ENCODE assay signal across 16 cellular contexts in the genomic region with DNA sequence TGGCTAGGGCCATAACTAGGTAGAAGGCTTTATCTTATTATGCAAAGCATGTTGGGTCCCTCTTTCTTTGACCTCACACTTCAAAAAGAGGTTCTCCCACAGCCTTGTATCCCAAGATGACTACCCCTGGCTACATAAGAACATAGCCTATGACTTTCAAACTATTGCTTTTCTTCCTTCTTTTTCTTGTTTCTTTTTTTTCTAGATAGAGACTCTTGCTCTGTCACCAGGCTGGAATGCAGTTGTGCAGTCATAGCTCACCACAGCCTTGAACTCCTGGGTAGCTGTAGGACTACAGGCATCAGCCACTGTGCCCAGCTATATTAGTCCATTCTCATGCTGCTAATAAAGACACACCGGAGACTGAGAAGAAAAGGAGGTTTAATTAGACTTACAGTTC. TPM values are rescaled to one million over a fixed set of nuclear protein-coding genes. Genes with fewer than 3 reads are reported as not detected.
DNase-seq lines count a peak whose midpoint lies in the region; ATAC-seq, FAIRE-seq and TF ChIP-seq lines count a peak whose summit lies in the region.
"Had no signal": no experiment of that assay in that cellular context is flagged by ENCODE, and none has a peak within 500 bp of the region (broad histone marks: within the 10 kb centered on the region; RNA-seq: fewer than 3 reads in every experiment).

No MANE protein-coding gene starts in this region.

- H3K9me1 ChIP-seq in keratinocyte (ENCODE audit: control insufficient read depth, extremely low read depth, insufficient read depth, low read length) = no peaks in the 10 kb centered on the region

- intact Hi-C loops in mammary epithelial cell (cut with micrococcal nuclease) (no loop called here), ascending aorta (cut with DNase I) (no loop called here)

- H3K9ac ChIP-seq in mammary epithelial cell (ENCODE audit: insufficient read depth, low read length) (no peak overlapping the region), keratinocyte (ENCODE audit: control insufficient read depth, extremely low read depth, insufficient read depth, low read length) (no peak overlapping the region)

- no peaks in the 10 kb centered on the region for H3K27me3 ChIP-seq in AG04450 (ENCODE audit: control insufficient read depth, insufficient read depth, low read length)
- no peaks in the 10 kb centered on the region for H3K27me3 ChIP-seq in mammary epithelial cell (ENCODE audit: insufficient read depth, low read length)
- no peaks in the 10 kb centered on the region for H3K27me3 ChIP-seq in keratinocyte (ENCODE audit: control insufficient read depth, extremely low read depth, insufficient read depth, low read length)
- H3K27me3 ChIP-seq in ascending aorta = no peaks in the 10 kb centered on the region
- H3K27me3 ChIP-seq: sigmoid colon, stomach had no signal

- peaks cover 3% of the 10 kb centered on the region for H3K4me1 ChIP-seq in mammary epithelial cell (ENCODE audit: insufficient read depth, low read length)
- peaks cover 4% of the 10 kb centered on the region for H3K4me1 ChIP-seq in keratinocyte (ENCODE audit: control insufficient read depth, extremely low read depth, insufficient read depth, low read length)
- H3K4me1 ChIP-seq in ascending aorta = no peaks in the 10 kb centered on the region
- H3K4me1 ChIP-seq: lower lobe of right lung, sigmoid colon, stomach had no signal

- no peaks in the 10 kb centered on the region for H3K9me3 ChIP-seq in AG04450 (ENCODE audit: control insufficient read depth, insufficient read depth, low read length)
- no peaks in the 10 kb centered on the region for H3K9me3 ChIP-seq in mammary epithelial cell (replicated peaks; ENCODE audit: insufficient read depth, low read length)
- no peaks in the 10 kb centered on the region for H3K9me3 ChIP-seq in keratinocyte (ENCODE audit: control insufficient read depth, low read depth, low read length)
- peaks cover 0 to 4% of the 10 kb centered on the region in 2 donors for H3K9me3 ChIP-seq in ascending aorta
- H3K9me3 ChIP-seq: sigmoid colon had no signal

- H4K20me1 ChIP-seq in mammary epithelial cell (ENCODE audit: insufficient read depth, low read length) (no peaks in the 10 kb centered on the region), keratinocyte (ENCODE audit: control insufficient read depth, extremely low read depth, insufficient read depth, low read length) (no peaks in the 10 kb centered on the region)

- H3K4me3 ChIP-seq in AG04450 (ENCODE audit: low read depth, low read length) (no peak overlapping the region), mammary epithelial cell (replicated peaks in 1 of 3; ENCODE audit: insufficient read depth in 1 of 3, low read depth in 2 of 3, low read length in 3 of 3) (no peak overlapping the region), keratinocyte (ENCODE audit: control insufficient read depth in 2 of 3, extremely low read depth in 1 of 3, insufficient read depth in 2 of 3, low read depth in 1 of 3, low read length in 3 of 3) (no peak overlapping the region), ascending aorta (no peak overlapping the region)
- H3K4me3 ChIP-seq: lower lobe of right lung, sigmoid colon, SK-N-MC, stomach had no signal

- H2AFZ ChIP-seq in mammary epithelial cell (ENCODE audit: low read depth, low read length) (no peak overlapping the region), keratinocyte (ENCODE audit: control insufficient read depth, low read length) (no peak overlapping the region)

- H3K36me3 ChIP-seq in mammary epithelial cell (ENCODE audit: insufficient read depth, low read length) (no peaks in the 10 kb centered on the region), keratinocyte (ENCODE audit: control insufficient read depth in 2 of 2, extremely low read depth in 1 of 2, insufficient read depth in 2 of 2, low read length in 2 of 2) (no peaks in the 10 kb centered on the region), ascending aorta (no peaks in the 10 kb centered on the region)
- H3K36me3 ChIP-seq: lower lobe of right lung, sigmoid colon, stomach had no signal

- FAIRE-seq in keratinocyte (lab: Jason Lieb, UNC) = peak; percentile 64
- FAIRE-seq: endothelial cell of umbilical vein had no signal

- dilution Hi-C loops in mammary epithelial cell (cut with HindIII; ENCODE audit: low sequenced_read_pairs) = no loop called here
- dilution Hi-C loops in keratinocyte (cut with MboI; ENCODE audit: extremely low pct_ligation_motif_present, low sequenced_read_pairs) = no loop called here

- no peak overlapping the region for H3K27ac ChIP-seq in AG04450 (ENCODE audit: low read depth, low read length)
- H3K27ac ChIP-seq in mammary epithelial cell (ENCODE audit: insufficient read depth, low read depth, low read length) = no peak overlapping the region
- no peak overlapping the region for H3K27ac ChIP-seq in keratinocyte (ENCODE audit: control insufficient read depth, insufficient read depth, low read length)
- H3K27ac ChIP-seq in ascending aorta = no peak overlapping the region
- H3K27ac ChIP-seq: lower lobe of right lung, sigmoid colon, SK-N-MC, stomach had no signal

- POLR2A ChIA-PET in AG04450 (lab: Yijun Ruan, JAX) = interaction anchor here (0.9 kb wide), 1 partner anchor 10 kb away, joined by 4 read pairs; no protein-coding TSS in a partner anchor

- no peaks in the 10 kb centered on the region for H3K79me2 ChIP-seq in mammary epithelial cell (ENCODE audit: insufficient read depth, low read length)
- H3K79me2 ChIP-seq in keratinocyte (ENCODE audit: control insufficient read depth, insufficient read depth, low read length) = no peaks in the 10 kb centered on the region

- H3K4me2 ChIP-seq in mammary epithelial cell (ENCODE audit: insufficient read depth, low read depth, low read length) (no peak overlapping the region), keratinocyte (ENCODE audit: control insufficient read depth, extremely low read depth, insufficient read depth, low read depth, low read length) (no peak overlapping the region)

- peak; percentile 75 for DNase-seq in AG04450 (ENCODE audit: low read depth, low spot score)
- peak; percentile 92 for DNase-seq in HT1080 (ENCODE audit: low read depth)
- peak; percentile 78 for DNase-seq in mammary epithelial cell
- peak; percentile 9 for DNase-seq in keratinocyte (ENCODE audit: low read depth, low spot score)
- no peak for DNase-seq in activated CD4-positive, alpha-beta T cell treated with anti-CD3 and anti-CD28 coated beads for 48 hours
- no peak for DNase-seq in ascending aorta (ENCODE audit: low spot score in 2 of 2)
- DNase-seq: central memory CD4-positive, alpha-beta T cell; lower lobe of right lung; NCI-H1417; NCI-H446; sigmoid colon; stomach had no signal

- BruUV-seq in mammary epithelial cell (replicated peaks; lab: Mats Ljungman, UMichigan) = no TSS peak

- no peak for TF ChIP-seq CTCF in AG04450 (IDR thresholded peaks at IDR 0.05; ENCODE audit: low read depth, low read length)
- no peak for TF ChIP-seq CTCF in mammary epithelial cell (conservative IDR thresholded peaks at IDR 0.05 in 1 of 2, IDR thresholded peaks at IDR 0.05 in 1 of 2; ENCODE audit: extremely low read depth in 1 of 2, insufficient read depth in 1 of 2, low read depth in 1 of 2, low read length in 2 of 2)
- TF ChIP-seq CTCF in keratinocyte (optimal IDR thresholded peaks at IDR 0.05 in 1 of 3, IDR thresholded peaks at IDR 0.05 in 1 of 3, conservative IDR thresholded peaks at IDR 0.05 in 1 of 3; ENCODE audit: extremely low read depth in 1 of 3, insufficient read depth in 2 of 3, low read length in 3 of 3) = no peak
- no peak for TF ChIP-seq CTCF in ascending aorta (IDR thresholded peaks at IDR 0.05)

- CTCF ChIA-PET in AG04450 (lab: Charles Lee) (no interaction called here), mammary epithelial cell (lab: Charles Lee; ENCODE audit: low non-redundant PET) (no interaction called here)

- in situ Hi-C loops in mammary epithelial cell (cut with MboI; ENCODE audit: low sequenced_read_pairs in 2 of 2) = no loop called here

- WGBS in mammary epithelial cell (ENCODE audit: low coverage, missing lambda C conversion rate) = 100% methylated on average over 1 of the region's 1 CpG

- ATAC-seq in HG03378 (IDR thresholded peaks at IDR 0.05; ENCODE audit: unreplicated experiment) = no peak
- ATAC-seq in HG02981 (IDR thresholded peaks at IDR 0.05; ENCODE audit: unreplicated experiment) = no peak
- ATAC-seq: lower lobe of right lung had no signal

RNA-seq across cellular contexts. Expression of gene DIPK2A, which starts 47.2 kb away (rescaled TPM):
- polyA plus RNA-seq in AG04450 (2011; rRNA removed) (8.9 and 13.1 TPM in 2 replicates), mammary epithelial cell (9.9 TPM), keratinocyte (5.1 to 7.8 TPM (median 6.7 TPM) in 3 replicates)
- polyA minus RNA-seq in AG04450 (2011; rRNA and poly(A)+ RNA removed) = 10.2 and 16.2 TPM in 2 replicates
- total RNA-seq in HT1080 (2014; rRNA removed; shearing (Covaris generic)) = 53.9 and 84.0 TPM in 2 replicates
- polyA plus RNA-seq in HT1080 (2015; cell fraction: cytosol; rRNA removed) = 18.7 and 21.0 TPM in 2 replicates
- polyA plus RNA-seq in HT1080 (2015; cell fraction: nucleus; rRNA removed) = 25.1 and 26.0 TPM in 2 replicates
- total RNA-seq in mammary epithelial cell (10 to 100 TPM; 14.1 to 52.0 TPM), ascending aorta (318 TPM)
- polyA minus RNA-seq in mammary epithelial cell (21.4 TPM), keratinocyte (5.2 to 13.6 TPM (median 8.7 TPM) in 3 replicates)
- 8.6 TPM for polyA plus RNA-seq in keratinocyte (2011; ENCODE audit: low read depth)
- polyA plus RNA-seq in keratinocyte (2011; cell fraction: cytosol; rRNA removed) = 2.7 and 3.7 TPM in 2 replicates
- 6.4 and 8.7 TPM in 2 replicates for polyA plus RNA-seq in keratinocyte (2011; cell fraction: nucleus; rRNA removed)
- 6.1 and 6.4 TPM in 2 replicates for polyA plus RNA-seq in keratinocyte (2012; ENCODE audit: low replicate concordance)
- 20.0 TPM for polyA minus RNA-seq in keratinocyte (2011; cell fraction: cytosol; rRNA and poly(A)+ RNA removed)
- polyA minus RNA-seq in keratinocyte (2011; cell fraction: nucleus; rRNA and poly(A)+ RNA removed) = 24.2 and 31.3 TPM in 2 replicates

Comparison
In these comparisons a context has a peak if more than half of its experiments do, and no peak if none do; other contexts are left out.
1. DNase-seq: peak in AG04450 (single experiment), HT1080 (single experiment), mammary epithelial cell (single experiment) and keratinocyte (single experiment); none in activated CD4-positive, alpha-beta T cell treated with anti-CD3 and anti-CD28 coated beads for 48 hours (single experiment) and ascending aorta (0 of 2).